Comparison of ENCODE assay signal across 7 cellular contexts in the genomic region with DNA sequence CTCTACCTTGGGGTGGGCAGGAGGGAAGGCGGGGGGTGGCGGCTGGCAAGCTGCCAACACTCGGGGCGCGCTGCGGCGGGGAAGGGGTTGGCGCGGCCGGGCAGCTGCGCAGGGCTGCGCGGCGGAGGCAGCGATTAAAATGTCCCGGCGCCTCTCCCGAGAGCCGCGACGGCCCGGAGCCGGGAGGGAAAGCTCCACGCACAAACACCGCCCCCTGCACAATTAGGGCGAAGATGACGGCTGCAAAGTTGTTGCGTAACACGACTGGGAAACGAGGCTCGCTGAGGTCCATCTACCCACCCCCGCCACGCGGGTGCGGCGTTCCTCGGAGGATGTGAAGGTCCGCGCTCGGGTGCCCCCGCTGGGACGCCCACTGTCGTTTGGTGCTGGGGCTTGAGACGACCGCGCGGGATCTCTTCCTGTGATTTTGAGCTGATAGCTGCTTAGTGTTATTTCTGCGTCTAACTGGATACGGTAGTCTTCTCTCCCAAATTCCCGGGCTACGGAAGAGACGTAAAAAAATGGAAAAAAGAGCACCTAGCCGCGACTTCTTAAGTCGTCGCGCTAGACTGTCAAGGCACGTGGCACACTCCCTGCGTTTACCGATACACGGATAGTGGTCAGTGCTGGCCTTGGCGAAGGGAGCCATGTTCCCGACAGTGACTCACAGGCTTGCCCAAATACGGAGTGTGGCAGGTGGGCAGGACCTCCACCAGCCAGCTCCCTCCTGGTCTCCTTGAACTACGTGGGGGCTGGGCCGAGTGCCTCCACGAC. TPM values are rescaled to one million over a fixed set of nuclear protein-coding genes. Genes with fewer than 3 reads are reported as not detected.
DNase-seq lines count a peak whose midpoint lies in the region; ATAC-seq and TF ChIP-seq lines count a peak whose summit lies in the region.

No MANE protein-coding gene starts in this region.

- ATAC-seq in HG03066 (IDR thresholded peaks at IDR 0.05; ENCODE audit: low read depth, unreplicated experiment), result peak; percentile 22

- DNase-seq in GM13977 (ENCODE audit: low spot score) (peak; percentile 38), RPMI7951 (ENCODE audit: low read depth) (peak; percentile 74), foreskin melanocyte (peak; percentile 44), neural crest cell (ENCODE audit: low read depth, low spot score) (peak; percentile 30), substantia nigra (lab: John Stamatoyannopoulos, UW) (peak in 46 of 49 donors; percentile 14 to 88 (median 52))
- DNase-seq in activated naive CD4-positive, alpha-beta T cell treated with anti-CD3 and anti-CD28 coated beads for 36 hours, result peak; percentile 74

- in situ Hi-C loops in GM13977 (cut with MboI; ENCODE audit: low pct_unique_long_range_greater_than_20kb, low sequenced_read_pairs, unreplicated experiment), result loop anchor here (5.0 kb wide), 1 partner anchor 507 kb away; no protein-coding TSS in a partner anchor

- H3K27ac Mint-ChIP-seq in activated naive CD4-positive, alpha-beta T cell treated with anti-CD3 and anti-CD28 coated beads for 36 hours, result peak overlapping the region; percentile 83
- H3K27ac Mint-ChIP-seq in neural crest cell (ENCODE audit: unreplicated experiment), result no peak overlapping the region

- H3K36me3 Mint-ChIP-seq in activated naive CD4-positive, alpha-beta T cell treated with anti-CD3 and anti-CD28 coated beads for 36 hours (ENCODE audit: low read depth), result peaks cover 7% of the 10 kb centered on the region
- no peaks in the 10 kb centered on the region for H3K36me3 Mint-ChIP-seq in neural crest cell (ENCODE audit: low read depth)

- H3K9me3 Mint-ChIP-seq in activated naive CD4-positive, alpha-beta T cell treated with anti-CD3 and anti-CD28 coated beads for 36 hours, result no peaks in the 10 kb centered on the region
- no peaks in the 10 kb centered on the region for H3K9me3 Mint-ChIP-seq in neural crest cell

- H3K27ac ChIP-seq in substantia nigra (ENCODE audit: low read depth, low read length, poor library complexity, severe bottlenecking), result peak overlapping the region; percentile 80

- intact Hi-C loops in activated naive CD4-positive, alpha-beta T cell treated with anti-CD3 and anti-CD28 coated beads for 36 hours (cut with micrococcal nuclease), result loop anchor here (1.0 to 5.0 kb wide), 5 partner anchors 137 to 437 kb away; no protein-coding TSS in a partner anchor

- CTCF ChIA-PET in activated naive CD4-positive, alpha-beta T cell treated with anti-CD3 and anti-CD28 coated beads for 36 hours (lab: Charles Lee), result interaction anchor here (0.5 to 4.9 kb wide), 10 partner anchors 10 to 510 kb away, joined by 3 to 71 read pairs (median 8); a partner anchor contains a TSS

- TF ChIP-seq CTCF in GM13977 (IDR thresholded peaks at IDR 0.05; ENCODE audit: extremely low read depth, insufficient read depth, missing control alignments) (no peak), neural crest cell (conservative IDR thresholded peaks at IDR 0.05) (no peak)

- peaks cover 47% of the 10 kb centered on the region for H3K4me1 Mint-ChIP-seq in activated naive CD4-positive, alpha-beta T cell treated with anti-CD3 and anti-CD28 coated beads for 36 hours (ENCODE audit: low read depth)
- H3K4me1 Mint-ChIP-seq in neural crest cell, result peaks cover 42% of the 10 kb centered on the region

- H3K4me3 Mint-ChIP-seq in activated naive CD4-positive, alpha-beta T cell treated with anti-CD3 and anti-CD28 coated beads for 36 hours, result peak overlapping the region; percentile 88
- peak overlapping the region; percentile 88 for H3K4me3 Mint-ChIP-seq in neural crest cell

- peaks cover 13% of the 10 kb centered on the region for H3K27me3 Mint-ChIP-seq in activated naive CD4-positive, alpha-beta T cell treated with anti-CD3 and anti-CD28 coated beads for 36 hours (ENCODE audit: low read depth)
- H3K27me3 Mint-ChIP-seq in neural crest cell (ENCODE audit: low read depth), result peaks cover 58% of the 10 kb centered on the region

RNA-seq across cellular contexts. Expression of a gene that starts 1.0 kb away (rescaled TPM):
- 11.9 and 12.0 TPM in 2 replicates for total RNA-seq in RPMI7951 (2014; rRNA removed; shearing (Covaris generic))
- 10 to 100 TPM; 56.4 to 58.5 TPM for total RNA-seq in activated naive CD4-positive, alpha-beta T cell treated with anti-CD3 and anti-CD28 coated beads for 36 hours
- 16.2 and 16.8 TPM in 2 replicates for total RNA-seq in neural crest cell

Comparison
In these comparisons a context has a peak if more than half of its experiments do, and no peak if none do; other contexts are left out.
1. Peak in every context shown above with its lines: DNase-seq, ATAC-seq and H3K27ac ChIP-seq.